8 cellular contexts compared by ENCODE assay signal in genomic region chr15:40340038-40340739, GRCh38. TPM values are rescaled to one million over a fixed set of nuclear protein-coding genes. Genes with fewer than 3 reads are reported as not detected.
A peak's percentile ranks its signal among the peaks of the same experiment; 100 is the strongest.
DNase-seq lines count a peak whose midpoint lies in the region; ATAC-seq and TF ChIP-seq lines count a peak whose summit lies in the region.

No MANE protein-coding gene starts in this region.

- intact Hi-C loops in prostate gland (cut with DNase I), result loop anchor here (2.0 to 5.0 kb wide), 2 partner anchors 17 to 67 kb away; partner anchors contain the start of genes INAFM2 and IVD

- H3K9ac ChIP-seq in SK-N-MC (ENCODE audit: insufficient read length), result peak overlapping the region; percentile 81

- H3K4me1 ChIP-seq in prostate gland (replicated peaks), result peaks cover 20% of the 10 kb centered on the region

- peak overlapping the region; percentile 95 for H3K27ac ChIP-seq in SK-N-MC
- peak overlapping the region; percentile 88 to 93 for H3K27ac ChIP-seq in prostate gland

- H3K36me3 ChIP-seq in SK-N-MC (ENCODE audit: insufficient read depth, low read length) (no peaks in the 10 kb centered on the region), prostate gland (no peaks in the 10 kb centered on the region)

- DNase-seq in EH (ENCODE audit: low read depth) (peak; percentile 92), SK-N-MC (ENCODE audit: low read depth, low spot score) (no peak), globus pallidus (ENCODE audit: low spot score) (peak; percentile 77), prostate gland (ENCODE audit: low spot score) (peak; percentile 69), NCI-H774 (lab: John Stamatoyannopoulos, UW) (no peak)

- H3K27me3 ChIP-seq in prostate gland (replicated peaks; ENCODE audit: insufficient read depth), result no peaks in the 10 kb centered on the region

- ATAC-seq in HG02885 (IDR thresholded peaks at IDR 0.05; ENCODE audit: poor library complexity, unreplicated experiment) (no peak), HG03108 (IDR thresholded peaks at IDR 0.05; ENCODE audit: unreplicated experiment) (no peak), GM19328 (IDR thresholded peaks at IDR 0.05; ENCODE audit: unreplicated experiment) (no peak)

- TF ChIP-seq POLR2A in prostate gland (IDR thresholded peaks at IDR 0.05), result no peak

- no peaks in the 10 kb centered on the region for H3K9me3 ChIP-seq in SK-N-MC (ENCODE audit: low read depth, low read length)
- H3K9me3 ChIP-seq in prostate gland, result no peaks in the 10 kb centered on the region

- WGBS in prostate gland, result 15% methylated on average over 14 of the region's 14 CpGs

- H3K4me3 ChIP-seq in SK-N-MC (peak overlapping the region; percentile 72), prostate gland (peak overlapping the region; percentile 28 to 40)

- TF ChIP-seq CTCF in prostate gland (IDR thresholded peaks at IDR 0.05), result no peak

RNA-seq across cellular contexts. Expression of gene CCDC9B, which starts 0.6 kb away (rescaled TPM):
- 10 to 100 TPM in 1 of 2 donors, 1 to 10 TPM in 1; 9.0 to 29.7 TPM for total RNA-seq in prostate gland

RNA-seq across cellular contexts. Expression of gene PHGR1, which starts 10.6 kb away (rescaled TPM):
- not detected for total RNA-seq in prostate gland

RNA-seq across cellular contexts. Expression of gene INAFM2, which starts 16.7 kb away (rescaled TPM):
- total RNA-seq in prostate gland, result 10 to 100 TPM; 18.7 to 24.3 TPM

RNA-seq across cellular contexts. Expression of gene DISP2, which starts 17.8 kb away (rescaled TPM):
- 1 to 10 TPM in 1 of 2 donors, under 1 TPM in 1; 0.27 to 1.6 TPM for total RNA-seq in prostate gland

RNA-seq across cellular contexts. Expression of gene PLCB2, which starts 32.5 kb away (rescaled TPM):
- 10 to 100 TPM in 1 of 2 donors, 1 to 10 TPM in 1; 1.5 to 13.0 TPM for total RNA-seq in prostate gland

Comparison
In these comparisons a context has a peak if more than half of its experiments do, and no peak if none do; other contexts are left out.
1. DNase-seq: peak in EH (single experiment), globus pallidus (single experiment) and prostate gland (single experiment); none in SK-N-MC (single experiment) and NCI-H774 (single experiment).